ENCODE assay signal across 26 cellular contexts in genomic region chr12:42346603-42347002, GRCh38.
"Had no signal": no experiment of that assay in that cellular context is flagged by ENCODE, and none has a peak within 500 bp of the region (broad histone marks: within the 10 kb centered on the region; RNA-seq: fewer than 3 reads in every experiment).

No MANE protein-coding gene starts in this region.

- DNase-seq: effector CD8-positive, alpha-beta T cell; endodermal cell; foreskin fibroblast; gastrocnemius medialis; head of caudate nucleus; left ventricle myocardium superior; lower lobe of right lung; naive thymus-derived CD8-positive, alpha-beta T cell; nephron progenitor cell; nucleus accumbens; stimulated activated CD4-positive, alpha-beta T cell treated with anti-CD3 and anti-CD28 coated beads, Interleukin-12 subunit alpha, Interleukin-12 subunit beta, amount 100 ng/mL, for 4 hours; stimulated activated CD4-positive, alpha-beta T cell treated with anti-CD3 and anti-CD28 coated beads, Interleukin-1b, Interleukin-23, amount 100 ng/mL, for 48 hours; stimulated activated CD4-positive, alpha-beta T cell treated with anti-CD3 and anti-CD28 coated beads, Interleukin-4, amount 100 ng/mL, for 1 hour; stimulated activated CD8-positive, alpha-beta memory T cell treated with anti-CD3 and anti-CD28 coated beads, Interleukin-4, amount 100 ng/mL, for 48 hours; stimulated activated naive CD4-positive, alpha-beta T cell treated with Interleukin-2 at 50 U/mL for 16 hours; transverse colon; upper lobe of right lung; uterus had no signal

- H3K9me3 ChIP-seq: gastrocnemius medialis, lower lobe of right lung, prostate gland, right atrium auricular region, thoracic aorta, transverse colon, upper lobe of right lung, uterus had no signal

- H3K36me3 ChIP-seq: gastrocnemius medialis, lower lobe of right lung, prostate gland, right atrium auricular region, thoracic aorta, transverse colon, upper lobe of right lung, uterus had no signal

- H3K9me3 Mint-ChIP-seq: dendritic cell treated with granulocyte-macrophage colony-stimulating factor and Interleukin-4, amounts not matched to agents 40 ng/mL and 50 ng/mL, for 4 days; naive thymus-derived CD8-positive, alpha-beta T cell had no signal

- H3K4me3 ChIP-seq: gastrocnemius medialis, lower lobe of right lung, prostate gland, right atrium auricular region, smooth muscle cell, thoracic aorta, transverse colon, upper lobe of right lung, uterus had no signal

- H3K27ac Mint-ChIP-seq: dendritic cell treated with granulocyte-macrophage colony-stimulating factor and Interleukin-4, amounts not matched to agents 40 ng/mL and 50 ng/mL, for 4 days; endodermal cell; nephron progenitor cell had no signal

- H3K4me1 Mint-ChIP-seq: endodermal cell, nephron progenitor cell had no signal

- H3K4me3 Mint-ChIP-seq: dendritic cell treated with granulocyte-macrophage colony-stimulating factor and Interleukin-4, amounts not matched to agents 40 ng/mL and 50 ng/mL, for 4 days; endodermal cell; naive thymus-derived CD8-positive, alpha-beta T cell; nephron progenitor cell had no signal

- H3K27ac ChIP-seq: epithelial cell of prostate, gastrocnemius medialis, lower lobe of right lung, prostate gland, right atrium auricular region, thoracic aorta, transverse colon, upper lobe of right lung, uterus had no signal

- ATAC-seq: esophagus mucosa; gastrocnemius medialis; left ventricle myocardium superior; lower lobe of right lung; naive thymus-derived CD8-positive, alpha-beta T cell; sciatic nerve; upper lobe of right lung had no signal

- H3K4me1 ChIP-seq: lower lobe of right lung, prostate gland, right atrium auricular region, transverse colon, upper lobe of right lung, uterus had no signal

- H3K27me3 ChIP-seq: gastrocnemius medialis, right atrium auricular region, transverse colon, upper lobe of right lung, uterus had no signal
